3 cellular contexts compared by ENCODE assay signal in genomic region chr16:1150511-1150982, GRCh38.
TF ChIP-seq lines count a peak whose summit lies in the region.

No MANE protein-coding gene starts in this region.

TF ChIP-seq in SK-N-SH treated with all-trans-retinoic acid at 6 μM for 48 hours, 23 proteins besides CTCF, POLR2A, EP300 and RAD21 (continues in another document):
- TF ChIP-seq ESRRG (CRISPR knock-in tag; IDR thresholded peaks at IDR 0.05) (no peak), RARB (CRISPR knock-in tag; IDR thresholded peaks at IDR 0.05) (no peak), POU6F1 (CRISPR knock-in tag; IDR thresholded peaks at IDR 0.05; ENCODE audit: borderline replicate concordance, low read depth) (no peak), PATZ1 (CRISPR knock-in tag; IDR thresholded peaks at IDR 0.05; ENCODE audit: borderline replicate concordance) (no peak), ZNF8 (CRISPR knock-in tag; IDR thresholded peaks at IDR 0.05) (no peak), TCF4 (CRISPR knock-in tag; IDR thresholded peaks at IDR 0.05; ENCODE audit: borderline replicate concordance) (no peak), GLIS3 (CRISPR knock-in tag; IDR thresholded peaks at IDR 0.05) (no peak), TOX (CRISPR knock-in tag; IDR thresholded peaks at IDR 0.05; ENCODE audit: borderline replicate concordance) (no peak), CREB5 (CRISPR knock-in tag; IDR thresholded peaks at IDR 0.05; ENCODE audit: low read depth) (no peak)

TF ChIP-seq in SK-N-SH, 30 proteins besides CTCF, POLR2A, EP300 and RAD21:
- no peak for TF ChIP-seq NRF1 (IDR thresholded peaks at IDR 0.05; ENCODE audit: low read depth, low read length)
- no peak for TF ChIP-seq YY1 (IDR thresholded peaks at IDR 0.05; ENCODE audit: low read depth)
- no peak for TF ChIP-seq GABPA (IDR thresholded peaks at IDR 0.05; ENCODE audit: low read depth)
- no peak for TF ChIP-seq EZH2phosphoT487 (IDR thresholded peaks at IDR 0.05; ENCODE audit: borderline replicate concordance, low read depth)
- no peak for TF ChIP-seq PBX3 (IDR thresholded peaks at IDR 0.05)
- no peak for TF ChIP-seq FOXM1 (IDR thresholded peaks at IDR 0.05; ENCODE audit: low read depth)

TF ChIP-seq in H1, 55 proteins besides CTCF, POLR2A, EP300 and RAD21:
- no peak for TF ChIP-seq CHD1 (IDR thresholded peaks at IDR 0.05; ENCODE audit: low read depth, low read length)
- no peak for TF ChIP-seq RFX5 (IDR thresholded peaks at IDR 0.05; ENCODE audit: borderline replicate concordance, low read depth, low read length)
- TF ChIP-seq HDAC2 (IDR thresholded peaks at IDR 0.05; ENCODE audit: borderline replicate concordance in 1 of 2, low read depth in 2 of 2, low read length in 2 of 2) = peak in 1 of 2 experiments; percentile 92; a peak in 1 of 4 replicates
- TF ChIP-seq JUND (IDR thresholded peaks at IDR 0.05; ENCODE audit: low read length) = no peak
- no peak for TF ChIP-seq EGR1 (IDR thresholded peaks at IDR 0.05; ENCODE audit: borderline replicate concordance, low read depth, low read length)
- TF ChIP-seq PHF8 (conservative IDR thresholded peaks at IDR 0.05; ENCODE audit: low read depth, low read length) = no peak
- peak; percentile 98 for TF ChIP-seq KDM1A (IDR thresholded peaks at IDR 0.05; ENCODE audit: borderline replicate concordance, low read length)
- TF ChIP-seq SUZ12 (IDR thresholded peaks at IDR 0.05; ENCODE audit: low read length) = no peak
- no peak for TF ChIP-seq RBBP5 (IDR thresholded peaks at IDR 0.05; ENCODE audit: borderline replicate concordance, low read depth, low read length)
- no peak for TF ChIP-seq SP4 (IDR thresholded peaks at IDR 0.05; ENCODE audit: low read length)
- TF ChIP-seq TAF7 (optimal IDR thresholded peaks at IDR 0.05; ENCODE audit: borderline replicate concordance, low read depth, low read length) = no peak
- 0 out of 2 replicates have a peak, but pooled peaks have one; percentile 19 for TF ChIP-seq TAF1 (IDR thresholded peaks at IDR 0.05; ENCODE audit: low read depth, low read length)
- TF ChIP-seq RXRA (IDR thresholded peaks at IDR 0.05; ENCODE audit: insufficient read depth, low read depth, low read length) = no peak
- no peak for TF ChIP-seq TCF12 (IDR thresholded peaks at IDR 0.05; ENCODE audit: low read depth, low read length)
- TF ChIP-seq HDAC6 (IDR thresholded peaks at IDR 0.05; ENCODE audit: low read depth, low read length) = no peak
- TF ChIP-seq BCL11A (IDR thresholded peaks at IDR 0.05; ENCODE audit: low read depth in 2 of 2, low read length in 2 of 2) = no peak
- no peak for TF ChIP-seq NANOG (IDR thresholded peaks at IDR 0.05; ENCODE audit: insufficient read depth, low read depth, low read length, poor library complexity, severe bottlenecking)
- no peak for TF ChIP-seq ATF3 (IDR thresholded peaks at IDR 0.05; ENCODE audit: insufficient read depth, low read depth, low read length)
- no peak for TF ChIP-seq SP2 (IDR thresholded peaks at IDR 0.05; ENCODE audit: low read length)
- no peak for TF ChIP-seq JUN (IDR thresholded peaks at IDR 0.05; ENCODE audit: low read depth, low read length)
- TF ChIP-seq CREB1 (IDR thresholded peaks at IDR 0.05) = no peak
- no peak for TF ChIP-seq CBX5 (IDR thresholded peaks at IDR 0.05; ENCODE audit: low read depth, low read length)
- no peak for TF ChIP-seq SIRT6 (IDR thresholded peaks at IDR 0.05; ENCODE audit: low read length)
